In the genomic region with DNA sequence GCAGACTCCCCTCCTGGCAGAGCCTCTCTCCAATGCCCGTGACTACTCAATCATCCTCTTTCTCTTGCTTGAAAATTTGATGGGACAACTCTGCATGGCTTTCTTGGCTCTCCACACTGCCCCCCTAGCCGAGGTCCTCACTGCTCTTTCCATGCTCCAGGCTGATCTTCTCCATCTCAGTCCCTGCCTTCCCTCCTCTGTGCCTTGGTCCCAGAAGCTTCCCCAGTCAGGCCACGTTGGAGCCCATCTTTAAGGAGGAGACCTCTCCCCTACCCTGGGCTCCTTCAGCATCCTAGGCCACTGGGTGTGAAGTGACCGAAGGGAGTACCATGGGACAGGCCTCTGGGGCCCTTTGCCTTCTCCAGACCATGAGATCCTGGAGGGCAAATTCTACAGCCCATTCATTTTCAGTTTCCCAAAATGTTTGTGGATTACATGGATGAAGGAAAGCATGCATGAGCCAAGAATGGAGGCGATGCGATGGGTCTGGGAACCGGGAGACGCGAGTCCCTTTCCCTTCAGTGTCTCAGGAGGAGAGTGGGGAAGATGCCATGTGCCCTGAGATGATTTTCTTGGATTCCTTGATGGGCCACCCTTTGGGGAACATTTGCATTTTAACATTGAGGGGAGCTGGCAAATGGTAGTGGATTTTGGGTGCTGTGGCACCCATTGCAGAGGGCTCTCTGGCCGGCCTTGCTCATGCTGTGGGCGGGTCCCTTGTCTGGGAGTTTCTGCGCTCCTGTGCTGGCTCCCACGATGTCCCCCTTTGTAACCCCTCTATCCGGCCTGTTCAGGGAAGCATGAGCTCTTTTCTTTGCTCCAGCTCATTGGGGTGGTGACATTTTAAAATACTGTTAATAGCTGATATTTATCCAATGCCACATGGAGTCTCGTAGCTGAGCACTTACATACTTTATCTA, we compare ENCODE assay signal across 23 cellular contexts.
A peak's percentile ranks its signal among the peaks of the same experiment; 100 is the strongest.
DNase-seq lines count a peak whose midpoint lies in the region; ATAC-seq and TF ChIP-seq lines count a peak whose summit lies in the region.
"Had no signal": no experiment of that assay in that cellular context is flagged by ENCODE, and none has a peak within 500 bp of the region (broad histone marks: within the 10 kb centered on the region; RNA-seq: fewer than 3 reads in every experiment).

No MANE protein-coding gene starts in this region.

- no peak overlapping the region for H4K5ac ChIP-seq in H9 (ENCODE audit: insufficient read length, low read depth, low read length)

- no peaks in the 10 kb centered on the region for H3K79me2 ChIP-seq in H9 (ENCODE audit: insufficient read depth, low read length)

- no CpG with 5 or more reads among the region's 15 CpGs for WGBS in H9 (ENCODE audit: extremely low coverage, insufficient read length, low lambda C conversion rate)
- WGBS in stomach, 5 donors: 90 to 94% (median 91%) methylated on average over 15 of the region's 15 CpGs

- H2BK12ac ChIP-seq in H9 (ENCODE audit: insufficient read length, low read depth, low read length): no peak overlapping the region

- H2AFZ ChIP-seq in H9 (ENCODE audit: low read length): no peak overlapping the region

- H4K91ac ChIP-seq in H9 (ENCODE audit: insufficient read length, low read depth, low read length): no peak overlapping the region

- H3K4me3 Mint-ChIP-seq in H9 (no peak overlapping the region), brain (no peak overlapping the region), nephron (no peak overlapping the region)
- H3K4me3 Mint-ChIP-seq: CD8-positive, alpha-beta memory T cell had no signal

- H3K4me3 ChIP-seq in stomach: no peak overlapping the region
- H3K4me3 ChIP-seq: K562, SJSA1 had no signal

- no peaks in the 10 kb centered on the region for H3K9me3 ChIP-seq in H9 (ENCODE audit: control insufficient read depth, low read depth, low read length)
- H3K9me3 ChIP-seq in stomach: no peaks in the 10 kb centered on the region
- H3K9me3 ChIP-seq: SJSA1 had no signal

- no peak overlapping the region for H4K8ac ChIP-seq in H9 (replicated peaks; ENCODE audit: insufficient read length, low read depth, low read length)

- no peak overlapping the region for H3K14ac ChIP-seq in H9 (ENCODE audit: insufficient read depth, low read length)

- H3K9ac ChIP-seq in H9 (ENCODE audit: extremely low read depth, insufficient read length, low read length): no peak overlapping the region

- H2BK120ac ChIP-seq in H9 (ENCODE audit: low read depth, low read length, poor library complexity, severe bottlenecking): no peak overlapping the region

- H3K36me3 ChIP-seq in stomach: no peaks in the 10 kb centered on the region
- H3K36me3 ChIP-seq: SJSA1 had no signal

- no peak overlapping the region for H2BK15ac ChIP-seq in H9 (ENCODE audit: low read depth, low read length)

- TF ChIP-seq EP300 in stomach (IDR thresholded peaks at IDR 0.05): no peak

- H3K23ac ChIP-seq in H9 (ENCODE audit: insufficient read length, low read depth, low read length): no peak overlapping the region

- H2BK5ac ChIP-seq in H9 (ENCODE audit: insufficient read length, low read length): no peak overlapping the region

- H3K4me1 ChIP-seq in H9 (ENCODE audit: insufficient read depth, low read length) (peaks cover 10% of the 10 kb centered on the region; the same call in 1 of the 2 replicates), stomach (peaks cover 23 to 41% (median 35%) of the 10 kb centered on the region in 4 donors)

- H3K27ac ChIP-seq in H9 (ENCODE audit: insufficient read length, low read depth, low read length) (no peak overlapping the region), stomach (no peak overlapping the region)
- H3K27ac ChIP-seq: SJSA1 had no signal

- no peak overlapping the region for H3K56ac ChIP-seq in H9 (ENCODE audit: insufficient read length, low read depth, low read length)

- intact Hi-C loops in stomach (cut with DNase I; ENCODE audit: low total_unique reads): no loop called here

- ATAC-seq in HG03175 (IDR thresholded peaks at IDR 0.05; ENCODE audit: unreplicated experiment): no peak
- ATAC-seq: K562 had no signal

- H3K27me3 Mint-ChIP-seq in H9 (ENCODE audit: low read depth) (peaks cover 16% of the 10 kb centered on the region), brain (peaks cover 7% of the 10 kb centered on the region), nephron (ENCODE audit: low read depth) (no peaks in the 10 kb centered on the region)

- no peaks in the 10 kb centered on the region for H3K23me2 ChIP-seq in H9 (ENCODE audit: insufficient read length, low read depth, low read length, poor library complexity, severe bottlenecking)

- H3K36me3 Mint-ChIP-seq in H9 (ENCODE audit: insufficient read depth in 1 of 3, low read depth in 3 of 3) (peaks cover 0 to 13% (median 0%) of the 10 kb centered on the region in 3 experiments; a peak in 2 of 7 replicates), brain (no peaks in the 10 kb centered on the region), nephron (ENCODE audit: low read depth) (no peaks in the 10 kb centered on the region)
- H3K36me3 Mint-ChIP-seq: CD8-positive, alpha-beta memory T cell had no signal

- H3K27me3 ChIP-seq in H9 (ENCODE audit: insufficient read depth, low read length) (no peaks in the 10 kb centered on the region), stomach (peaks cover 0 to 20% (median 5%) of the 10 kb centered on the region in 3 donors)
- H3K27me3 ChIP-seq: SJSA1 had no signal

- no peak for TF ChIP-seq POLR2A in stomach (IDR thresholded peaks at IDR 0.05)

- TF ChIP-seq CTCF in H9 (conservative IDR thresholded peaks at IDR 0.05) (no peak), brain (conservative IDR thresholded peaks at IDR 0.05) (no peak), nephron (IDR thresholded peaks at IDR 0.05; ENCODE audit: unreplicated experiment in 3 of 3) (no peak), stomach (IDR thresholded peaks at IDR 0.05) (no peak)

- no peak overlapping the region for H2BK20ac ChIP-seq in H9 (ENCODE audit: low read depth, low read length, poor library complexity, severe bottlenecking)

- no peak overlapping the region for H3K4me2 ChIP-seq in H9 (ENCODE audit: insufficient read depth, insufficient read length, low read length)

- H4K20me1 ChIP-seq in H9 (ENCODE audit: control insufficient read depth, insufficient read depth, insufficient read length): no peaks in the 10 kb centered on the region

- H3K27ac Mint-ChIP-seq in H9 (peak overlapping the region in 1 of 3 experiments; percentile 40; a peak in 1 of 7 replicates), brain (peak overlapping the region; percentile 26 to 98 (median 93)), nephron (peak overlapping the region; percentile 72 to 95 (median 76))

- H3K9me3 Mint-ChIP-seq in H9 (peaks cover 0 to 2% of the 10 kb centered on the region in 2 experiments; a peak in 1 of 5 replicates), brain (peaks cover 0 to 7% (median 0%) of the 10 kb centered on the region in 5 experiments), nephron (no peaks in the 10 kb centered on the region)
- H3K9me3 Mint-ChIP-seq: CD8-positive, alpha-beta memory T cell had no signal

- H2AK5ac ChIP-seq in H9 (ENCODE audit: insufficient read length, low read length): no peak overlapping the region

- H3K18ac ChIP-seq in H9 (ENCODE audit: insufficient read length, low read depth, low read length): no peak overlapping the region

- H3K79me1 ChIP-seq in H9 (ENCODE audit: insufficient read depth, low read depth, low read length, poor library complexity, severe bottlenecking): no peaks in the 10 kb centered on the region

- no peak overlapping the region for H3K4ac ChIP-seq in H9 (ENCODE audit: low read depth, low read length)

- no peak overlapping the region for H3T11ph ChIP-seq in H9 (ENCODE audit: low read length)

- H3K4me1 Mint-ChIP-seq in H9 (peaks cover 41 to 44% of the 10 kb centered on the region in 2 experiments), brain (peaks cover 75% of the 10 kb centered on the region), nephron (peaks cover 57% of the 10 kb centered on the region)

- DNase-seq in H9: peak; percentile 18
- peak; percentile 11 for DNase-seq in stomach
- no peak for DNase-seq in SKM-1 (lab: John Stamatoyannopoulos, UW; ENCODE audit: unreplicated experiment)
- DNase-seq in NCI-H748 treated with DMSO at 0.1 percent for 48 hours (lab: John Stamatoyannopoulos, UW): no peak
- DNase-seq: C1 segment of cervical spinal cord; Calu3; CD8-positive, alpha-beta memory T cell; DND-41; H7; Kasumi-1; MV-4-11; NCI-H1105; NCI-H1436 treated with DMSO at 0.1 percent for 48 hours; NCI-H2029; NCI-H446 treated with DMSO at 0.1 percent for 48 hours; NCI-H526; Right ventricle myocardium superior; RPMI8226 had no signal

Comparison
In these comparisons a context has a peak if more than half of its experiments do, and no peak if none do; other contexts are left out.
1. DNase-seq: peak in H9 (single experiment) and stomach (single experiment); none in SKM-1 (single experiment) and NCI-H748 treated with DMSO at 0.1 percent for 48 hours (single experiment).